In the genomic region with DNA sequence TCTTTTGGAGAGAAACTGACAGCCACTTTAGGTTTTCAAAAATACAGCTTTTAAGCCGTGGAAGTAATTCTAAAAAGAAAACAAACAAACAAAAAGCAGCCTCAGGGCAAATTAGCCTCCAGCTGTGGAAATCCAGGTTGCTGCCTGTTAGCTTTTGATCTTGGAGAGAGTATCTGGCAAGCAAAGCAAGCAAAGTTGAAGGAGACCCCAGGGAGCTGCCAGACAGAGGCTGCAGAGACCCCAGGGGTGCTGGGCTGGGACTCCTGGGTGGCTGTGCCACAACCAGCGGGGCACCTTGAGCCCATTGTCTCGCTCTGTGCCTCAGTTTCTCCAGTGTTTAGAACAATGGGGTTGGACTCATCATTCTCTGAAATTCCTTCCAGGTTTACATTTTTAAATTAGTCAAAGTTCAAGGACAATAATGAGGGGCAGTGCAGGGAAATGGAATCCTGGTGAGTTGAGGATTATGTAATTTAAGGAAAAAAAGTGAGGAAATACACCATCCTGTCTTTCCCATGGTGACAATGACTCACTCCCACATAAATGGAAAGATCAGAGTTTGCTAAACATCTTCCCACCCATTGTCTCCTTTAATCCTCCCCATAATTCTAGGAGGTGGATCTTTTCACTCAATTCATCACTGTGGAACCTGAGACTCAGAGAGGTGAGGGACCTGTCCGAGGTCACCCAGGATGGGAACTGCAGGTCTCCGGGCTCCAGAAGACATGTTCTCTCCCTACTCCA, we compare ENCODE assay signal across 1 cellular context.
TF ChIP-seq lines count a peak whose summit lies in the region.

No MANE protein-coding gene starts in this region.

TF ChIP-seq in WTC11, 78 proteins besides CTCF, POLR2A, EP300 and RAD21 (continued from another document):
- TF ChIP-seq, protein P1, sequence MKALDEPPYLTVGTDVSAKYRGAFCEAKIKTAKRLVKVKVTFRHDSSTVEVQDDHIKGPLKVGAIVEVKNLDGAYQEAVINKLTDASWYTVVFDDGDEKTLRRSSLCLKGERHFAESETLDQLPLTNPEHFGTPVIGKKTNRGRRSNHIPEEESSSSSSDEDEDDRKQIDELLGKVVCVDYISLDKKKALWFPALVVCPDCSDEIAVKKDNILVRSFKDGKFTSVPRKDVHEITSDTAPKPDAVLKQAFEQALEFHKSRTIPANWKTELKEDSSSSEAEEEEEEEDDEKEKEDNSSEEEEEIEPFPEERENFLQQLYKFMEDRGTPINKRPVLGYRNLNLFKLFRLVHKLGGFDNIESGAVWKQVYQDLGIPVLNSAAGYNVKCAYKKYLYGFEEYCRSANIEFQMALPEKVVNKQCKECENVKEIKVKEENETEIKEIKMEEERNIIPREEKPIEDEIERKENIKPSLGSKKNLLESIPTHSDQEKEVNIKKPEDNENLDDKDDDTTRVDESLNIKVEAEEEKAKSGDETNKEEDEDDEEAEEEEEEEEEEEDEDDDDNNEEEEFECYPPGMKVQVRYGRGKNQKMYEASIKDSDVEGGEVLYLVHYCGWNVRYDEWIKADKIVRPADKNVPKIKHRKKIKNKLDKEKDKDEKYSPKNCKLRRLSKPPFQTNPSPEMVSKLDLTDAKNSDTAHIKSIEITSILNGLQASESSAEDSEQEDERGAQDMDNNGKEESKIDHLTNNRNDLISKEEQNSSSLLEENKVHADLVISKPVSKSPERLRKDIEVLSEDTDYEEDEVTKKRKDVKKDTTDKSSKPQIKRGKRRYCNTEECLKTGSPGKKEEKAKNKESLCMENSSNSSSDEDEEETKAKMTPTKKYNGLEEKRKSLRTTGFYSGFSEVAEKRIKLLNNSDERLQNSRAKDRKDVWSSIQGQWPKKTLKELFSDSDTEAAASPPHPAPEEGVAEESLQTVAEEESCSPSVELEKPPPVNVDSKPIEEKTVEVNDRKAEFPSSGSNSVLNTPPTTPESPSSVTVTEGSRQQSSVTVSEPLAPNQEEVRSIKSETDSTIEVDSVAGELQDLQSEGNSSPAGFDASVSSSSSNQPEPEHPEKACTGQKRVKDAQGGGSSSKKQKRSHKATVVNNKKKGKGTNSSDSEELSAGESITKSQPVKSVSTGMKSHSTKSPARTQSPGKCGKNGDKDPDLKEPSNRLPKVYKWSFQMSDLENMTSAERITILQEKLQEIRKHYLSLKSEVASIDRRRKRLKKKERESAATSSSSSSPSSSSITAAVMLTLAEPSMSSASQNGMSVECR (CRISPR knock-in tag; IDR thresholded peaks at IDR 0.05; ENCODE audit: borderline replicate concordance), result no peak
- TF ChIP-seq SMAD4 (CRISPR knock-in tag; IDR thresholded peaks at IDR 0.05) (no peak), SOX15 (CRISPR knock-in tag; IDR thresholded peaks at IDR 0.05) (no peak), ETV6 (CRISPR knock-in tag; IDR thresholded peaks at IDR 0.05) (no peak)
TF ChIP-seq in WTC11: peak in this region for 1.
